In genomic region chr19:47243776-47244547, GRCh38 we compare ENCODE assay signal across 8 cellular contexts. TPM values are rescaled to one million over a fixed set of nuclear protein-coding genes. Genes with fewer than 3 reads are reported as not detected.
A peak's percentile ranks its signal among the peaks of the same experiment; 100 is the strongest.
DNase-seq lines count a peak whose midpoint lies in the region; ATAC-seq and TF ChIP-seq lines count a peak whose summit lies in the region.

No MANE protein-coding gene starts in this region.

- H3K4me3 ChIP-seq in Caco-2 (ENCODE audit: low read depth, low read length) = peak overlapping the region; percentile 51
- peak overlapping the region; percentile 71 for H3K4me3 ChIP-seq in PC-9
- H3K4me3 ChIP-seq in esophagus squamous epithelium = peak overlapping the region in 3 of 4 donors; percentile 39 to 53 (median 39)

- H3K9me3 ChIP-seq in Caco-2 = no peaks in the 10 kb centered on the region
- H3K9me3 ChIP-seq in PC-9 (ENCODE audit: insufficient read depth, low read depth) = no peaks in the 10 kb centered on the region
- no peaks in the 10 kb centered on the region for H3K9me3 ChIP-seq in esophagus squamous epithelium

- H4K20me1 ChIP-seq in PC-9 (ENCODE audit: insufficient read depth) = no peaks in the 10 kb centered on the region

- POLR2A ChIA-PET in Caco-2 (lab: Charles Lee) (interaction anchor here (0.5 to 2.5 kb wide), 18 partner anchors 11 to 424 kb away, joined by 3 to 55 read pairs (median 8); partner anchors contain the start of genes CCDC9, DHX34, INAFM1 and SAE1), PC-9 (lab: Charles Lee; ENCODE audit: unreplicated experiment) (interaction anchor here (0.6 to 0.9 kb wide), 8 partner anchors 18 to 646 kb away, joined by 3 to 4 read pairs (median 4); no protein-coding TSS in a partner anchor)

- DNase-seq in Caco-2 = peak; percentile 95 to 99
- DNase-seq in HuH-7 (ENCODE audit: low spot score) = peak; percentile 91
- DNase-seq in PC-9 = peak; percentile 86 to 95
- peak; percentile 96 for DNase-seq in activated T-cell treated with anti-CD3 and anti-CD28 coated beads, Interleukin-2, amount 50 U/mL, for 24 hours
- no peak for DNase-seq in esophagus squamous epithelium (lab: John Stamatoyannopoulos, UW)
- DNase-seq in naive B cell = peak; percentile 86
- peak; percentile 89 for DNase-seq in stimulated activated CD8-positive, alpha-beta memory T cell treated with anti-CD3 and anti-CD28 coated beads, Interleukin-7, amount 100 ng/mL, for 48 hours (ENCODE audit: extremely low read depth in 1 of 2, low read depth in 1 of 2)

- BruUV-seq in Caco-2 (replicated peaks; lab: Mats Ljungman, UMichigan) (no TSS peak), PC-9 (replicated peaks; lab: Mats Ljungman, UMichigan) (no TSS peak)

- 3 to 4% methylated on average over 10 to 28 of the region's 46 CpGs for WGBS in esophagus squamous epithelium, 2 donors

- H3K27ac ChIP-seq in PC-9 = peak overlapping the region; percentile 87
- peak overlapping the region; percentile 63 to 77 (median 65) for H3K27ac ChIP-seq in esophagus squamous epithelium

- no peaks in the 10 kb centered on the region for H3K27me3 Mint-ChIP-seq in Caco-2 (ENCODE audit: insufficient read depth, unreplicated experiment)
- H3K27me3 Mint-ChIP-seq in activated T-cell treated with anti-CD3 and anti-CD28 coated beads, Interleukin-2, amount 50 U/mL, for 24 hours = peaks cover 3% of the 10 kb centered on the region
- H3K27me3 Mint-ChIP-seq in naive B cell = peaks cover 10 to 37% (median 19%) of the 10 kb centered on the region in 3 donors

- H3K27me3 ChIP-seq in Caco-2 (replicated peaks; ENCODE audit: control insufficient read depth, insufficient read depth, low read length) (no peaks in the 10 kb centered on the region), PC-9 (ENCODE audit: insufficient read depth, low read depth) (no peaks in the 10 kb centered on the region), esophagus squamous epithelium (peaks cover 0 to 45% (median 0%) of the 10 kb centered on the region in 4 donors)

- H3K4me1 Mint-ChIP-seq in Caco-2 (ENCODE audit: low read depth, unreplicated experiment) (no peaks in the 10 kb centered on the region), naive B cell (peaks cover 7 to 31% (median 11%) of the 10 kb centered on the region in 3 donors)
- H3K4me1 Mint-ChIP-seq in activated T-cell treated with anti-CD3 and anti-CD28 coated beads, Interleukin-2, amount 50 U/mL, for 24 hours (ENCODE audit: low read depth) = peaks cover 33% of the 10 kb centered on the region

- CTCF ChIA-PET in Caco-2 (lab: Charles Lee) (interaction anchor here (0.6 to 4.5 kb wide), 40 partner anchors 9 to 384 kb away, joined by 3 to 234 read pairs (median 5); partner anchors contain the start of genes BBC3, CCDC9, DHX34 and INAFM1), PC-9 (lab: Charles Lee) (interaction anchor here (0.6 to 1.6 kb wide), 22 partner anchors 9 to 231 kb away, joined by 3 to 82 read pairs (median 5); partner anchors contain the start of genes CCDC9, INAFM1 and ZC3H4)

- H3K4me1 ChIP-seq in Caco-2 (peaks cover 14% of the 10 kb centered on the region), PC-9 (replicated peaks; ENCODE audit: insufficient read depth) (peaks cover 26% of the 10 kb centered on the region), esophagus squamous epithelium (peaks cover 33 to 51% (median 35%) of the 10 kb centered on the region in 3 donors)

- peak; percentile 56 for ATAC-seq in GM19467 (IDR thresholded peaks at IDR 0.05; ENCODE audit: unreplicated experiment)
- ATAC-seq in naive B cell (ENCODE audit: low read depth in 2 of 2) = peak; percentile 61 to 63

- H3K9me3 Mint-ChIP-seq in Caco-2 (ENCODE audit: unreplicated experiment) (no peaks in the 10 kb centered on the region), naive B cell (peaks cover 0 to 4% (median 0%) of the 10 kb centered on the region in 7 donors)
- H3K9me3 Mint-ChIP-seq in activated T-cell treated with anti-CD3 and anti-CD28 coated beads, Interleukin-2, amount 50 U/mL, for 24 hours = no peaks in the 10 kb centered on the region

- intact Hi-C loops in Caco-2 (cut with micrococcal nuclease; ENCODE audit: unreplicated experiment) = loop anchor here (1.0 to 5.0 kb wide), 4 partner anchors 16 to 112 kb away; partner anchors contain the start of gene SAE1
- intact Hi-C loops in PC-9 (cut with micrococcal nuclease; ENCODE audit: unreplicated experiment) = loop anchor here (1.0 to 5.0 kb wide), 3 partner anchors 34 to 232 kb away; no protein-coding TSS in a partner anchor
- intact Hi-C loops in esophagus squamous epithelium (cut with DNase I) = loop anchor here (5.0 kb wide), 1 partner anchor 92 kb away; no protein-coding TSS in a partner anchor

- H3K79me2 ChIP-seq in PC-9 (ENCODE audit: low read depth) = no peaks in the 10 kb centered on the region

- H3K36me3 Mint-ChIP-seq in Caco-2 (ENCODE audit: insufficient read depth, unreplicated experiment) (no peaks in the 10 kb centered on the region), naive B cell (peaks cover 0 to 4% of the 10 kb centered on the region in 2 donors)
- H3K36me3 Mint-ChIP-seq in activated T-cell treated with anti-CD3 and anti-CD28 coated beads, Interleukin-2, amount 50 U/mL, for 24 hours (ENCODE audit: low read depth) = peaks cover 2% of the 10 kb centered on the region

- peak overlapping the region; percentile 90 for H3K4me2 ChIP-seq in PC-9

- TF ChIP-seq CTCF in Caco-2 (IDR thresholded peaks at IDR 0.05; ENCODE audit: insufficient read depth in 1 of 2, low read depth in 1 of 2, low read length in 1 of 2, severe bottlenecking in 1 of 2, unreplicated experiment in 1 of 2) (peak; percentile 98), PC-9 (conservative IDR thresholded peaks at IDR 0.05) (peak; percentile 98), esophagus squamous epithelium (IDR thresholded peaks at IDR 0.05) (peak; percentile 99 to 100 (median 99))

- H2AFZ ChIP-seq in PC-9 = peak overlapping the region; percentile 73

- H3F3A ChIP-seq in PC-9 (ENCODE audit: insufficient read depth, low read depth) = peaks cover 38% of the 10 kb centered on the region

- H3K4me3 Mint-ChIP-seq in Caco-2 (ENCODE audit: unreplicated experiment) (no peak overlapping the region), naive B cell (peak overlapping the region in 6 of 8 donors; percentile 9 to 83 (median 70))
- peak overlapping the region; percentile 84 for H3K4me3 Mint-ChIP-seq in activated T-cell treated with anti-CD3 and anti-CD28 coated beads, Interleukin-2, amount 50 U/mL, for 24 hours

- H3K27ac Mint-ChIP-seq in Caco-2 (ENCODE audit: unreplicated experiment) = no peak overlapping the region
- H3K27ac Mint-ChIP-seq in activated T-cell treated with anti-CD3 and anti-CD28 coated beads, Interleukin-2, amount 50 U/mL, for 24 hours = peak overlapping the region; percentile 97
- H3K27ac Mint-ChIP-seq in naive B cell = peak overlapping the region in 4 of 6 donors; percentile 48 to 83 (median 80)

- no peaks in the 10 kb centered on the region for H3K36me3 ChIP-seq in Caco-2 (ENCODE audit: control insufficient read depth, insufficient read depth, low read length)
- H3K36me3 ChIP-seq in PC-9 (ENCODE audit: low read depth) = no peaks in the 10 kb centered on the region
- no peaks in the 10 kb centered on the region for H3K36me3 ChIP-seq in esophagus squamous epithelium

- H3K9me2 ChIP-seq in PC-9 (ENCODE audit: insufficient read depth) = no peaks in the 10 kb centered on the region

- TF ChIP-seq POLR2A in esophagus squamous epithelium (IDR thresholded peaks at IDR 0.05) = peak in 1 of 4 donors; percentile 37

RNA-seq across cellular contexts. Expression of gene CCDC9, which starts 12.4 kb away (rescaled TPM):
- total RNA-seq in Caco-2 (2022) (43.1 and 44.3 TPM in 2 replicates), PC-9 (2021) (34.7 and 37.0 TPM in 2 replicates), esophagus squamous epithelium (10 to 100 TPM in 2 of 4 donors, 1 to 10 TPM in 2; 6.6 to 16.8 (median 10.5) TPM)
- polyA plus RNA-seq in naive B cell (ENCODE audit: low read depth in 6 of 6) = 10 to 100 TPM in 2 of 6 donors, 1 to 10 TPM in 4; 7.8 to 13.2 (median 8.8) TPM

RNA-seq across cellular contexts. Expression of gene BBC3, which starts 13.0 kb away (rescaled TPM):
- total RNA-seq in Caco-2 (2022) (10.5 and 10.8 TPM in 2 replicates), PC-9 (2021) (18.3 and 18.8 TPM in 2 replicates), esophagus squamous epithelium (1 to 10 TPM in 3 of 4 donors, under 1 TPM in 1; 0.48 to 3.2 (median 2.6) TPM)
- 1 to 10 TPM in 2 of 6 donors, under 1 TPM in 4; 0.32 to 1.4 (median 0.70) TPM for polyA plus RNA-seq in naive B cell (ENCODE audit: low read depth in 6 of 6)

RNA-seq across cellular contexts. Expression of gene INAFM1, which starts 30.7 kb away (rescaled TPM):
- 10.1 and 10.4 TPM in 2 replicates for total RNA-seq in Caco-2 (2022)
- total RNA-seq in PC-9 (2021) = 13.5 and 21.3 TPM in 2 replicates
- 1 to 10 TPM; 1.4 to 8.2 (median 3.5) TPM for total RNA-seq in esophagus squamous epithelium
- polyA plus RNA-seq in naive B cell (ENCODE audit: low read depth in 6 of 6) = 1 to 10 TPM; 3.9 to 7.7 (median 5.6) TPM
